Comparison of ENCODE assay signal across 6 cellular contexts in the genomic region with DNA sequence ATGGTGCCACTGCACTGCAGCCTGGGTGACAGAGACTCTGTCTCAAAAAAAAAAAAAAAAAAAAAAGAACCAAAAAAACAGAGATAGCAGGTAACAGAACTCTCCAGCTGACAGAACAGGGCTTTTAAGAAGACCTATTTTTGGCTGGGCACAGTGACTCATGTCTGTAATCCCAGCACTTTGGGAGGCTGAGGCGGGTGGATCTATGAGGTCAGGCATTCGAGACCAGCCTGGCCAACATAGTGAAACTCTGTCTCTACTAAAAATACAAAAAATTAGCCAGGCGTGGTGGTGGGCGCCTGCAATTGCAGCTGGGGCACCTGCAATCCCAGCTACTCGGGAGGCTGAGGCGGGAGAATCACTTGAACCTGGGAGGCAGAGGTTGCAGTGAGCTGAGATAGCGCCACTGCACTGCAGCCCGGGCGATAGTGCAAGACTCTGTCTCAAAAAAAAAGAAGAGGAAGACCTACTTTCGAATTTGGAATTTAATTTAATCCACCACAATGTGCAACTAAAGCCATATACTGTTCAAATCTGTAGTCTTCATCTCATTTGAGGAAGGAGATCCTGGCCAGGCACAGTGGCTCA. TPM values are rescaled to one million over a fixed set of nuclear protein-coding genes. Genes with fewer than 3 reads are reported as not detected.
DNase-seq lines count a peak whose midpoint lies in the region; ATAC-seq and TF ChIP-seq lines count a peak whose summit lies in the region.
"Not testable (repeated sequence)": the region's sequence is repeated elsewhere in the genome, so short reads cannot be mapped to it uniquely, and the experiment has no call there.

No MANE protein-coding gene starts in this region.

- H3K36me3 Mint-ChIP-seq in activated CD4-positive, alpha-beta T cell treated with anti-CD3 and anti-CD28 coated beads, Interleukin-2, amount 10 ng/mL, durations not matched to agents 24 days and 14 days (ENCODE audit: low read depth) = peaks cover 47% of the 10 kb centered on the region
- H3K36me3 Mint-ChIP-seq in central memory CD8-positive, alpha-beta T cell (ENCODE audit: insufficient read depth) = peaks cover 54% of the 10 kb centered on the region
- peaks cover 20 to 31% of the 10 kb centered on the region in 2 donors for H3K36me3 Mint-ChIP-seq in stimulated activated naive B cell treated with anti-CD40 and anti-IgM and Interleukin-4, amounts not matched to agents 10 μg/mL and 1 μg/mL and 100 μg/mL, for 72 hours

- H3K9me3 ChIP-seq in right atrium auricular region = not testable (repeated sequence)

- H3K27me3 ChIP-seq in right atrium auricular region = not testable (repeated sequence)

- peaks cover 40% of the 10 kb centered on the region for H3K4me1 Mint-ChIP-seq in activated CD4-positive, alpha-beta T cell treated with anti-CD3 and anti-CD28 coated beads, Interleukin-2, amount 10 ng/mL, durations not matched to agents 24 days and 14 days
- H3K4me1 Mint-ChIP-seq in central memory CD8-positive, alpha-beta T cell = peaks cover 71% of the 10 kb centered on the region
- H3K4me1 Mint-ChIP-seq in stimulated activated naive B cell treated with anti-CD40 and anti-IgM and Interleukin-4, amounts not matched to agents 10 μg/mL and 1 μg/mL and 100 μg/mL, for 72 hours = peaks cover 33 to 64% of the 10 kb centered on the region in 2 donors

- ATAC-seq in central memory CD8-positive, alpha-beta T cell (replicated peaks; ENCODE audit: extremely low read depth, poor library complexity, severe bottlenecking) = not testable (repeated sequence)
- ATAC-seq in stimulated activated naive B cell treated with anti-CD40 and anti-IgM and Interleukin-4, amounts not matched to agents 10 μg/mL and 1 μg/mL and 100 μg/mL, for 72 hours (replicated peaks) = peak; percentile 66 to 76

- peaks cover 0 to 43% of the 10 kb centered on the region in 2 donors for H3K4me1 ChIP-seq in right atrium auricular region

- not testable (repeated sequence) for H3K27me3 Mint-ChIP-seq in activated CD4-positive, alpha-beta T cell treated with anti-CD3 and anti-CD28 coated beads, Interleukin-2, amount 10 ng/mL, durations not matched to agents 24 days and 14 days; central memory CD8-positive, alpha-beta T cell; stimulated activated naive B cell treated with anti-CD40 and anti-IgM and Interleukin-4, amounts not matched to agents 10 μg/mL and 1 μg/mL and 100 μg/mL, for 72 hours

- not testable (repeated sequence) for H3K4me3 Mint-ChIP-seq in activated CD4-positive, alpha-beta T cell treated with anti-CD3 and anti-CD28 coated beads, Interleukin-2, amount 10 ng/mL, durations not matched to agents 24 days and 14 days; central memory CD8-positive, alpha-beta T cell
- H3K4me3 Mint-ChIP-seq in stimulated activated naive B cell treated with anti-CD40 and anti-IgM and Interleukin-4, amounts not matched to agents 10 μg/mL and 1 μg/mL and 100 μg/mL, for 72 hours = peak overlapping the region in 1 of 2 donors; percentile 47

- H3K27ac Mint-ChIP-seq in activated CD4-positive, alpha-beta T cell treated with anti-CD3 and anti-CD28 coated beads, Interleukin-2, amount 10 ng/mL, durations not matched to agents 24 days and 14 days = peak overlapping the region; percentile 41
- H3K27ac Mint-ChIP-seq in central memory CD8-positive, alpha-beta T cell (ENCODE audit: low read depth) = peak overlapping the region; percentile 71
- H3K27ac Mint-ChIP-seq in stimulated activated naive B cell treated with anti-CD40 and anti-IgM and Interleukin-4, amounts not matched to agents 10 μg/mL and 1 μg/mL and 100 μg/mL, for 72 hours = peak overlapping the region; percentile 87

- H3K4me3 ChIP-seq in right atrium auricular region = not testable (repeated sequence)

- intact Hi-C loops in activated CD4-positive, alpha-beta T cell treated with anti-CD3 and anti-CD28 coated beads, Interleukin-2, amount 10 ng/mL, durations not matched to agents 24 days and 14 days (cut with micrococcal nuclease) = not testable (repeated sequence)

- H3K36me3 ChIP-seq in right atrium auricular region = peaks cover 21% of the 10 kb centered on the region

- DNase-seq in EL (peak; percentile 35), LHCN-M2 (ENCODE audit: low read depth) (peak; percentile 67)
- not testable (repeated sequence) for DNase-seq in activated CD4-positive, alpha-beta T cell treated with anti-CD3 and anti-CD28 coated beads, Interleukin-2, amount 10 ng/mL, durations not matched to agents 24 days and 14 days; central memory CD8-positive, alpha-beta T cell (ENCODE audit: low spot score in 2 of 2); right atrium auricular region (ENCODE audit: low spot score); stimulated activated naive B cell treated with anti-CD40 and anti-IgM and Interleukin-4, amounts not matched to agents 10 μg/mL and 1 μg/mL and 100 μg/mL, for 72 hours

- H3K9me3 Mint-ChIP-seq in activated CD4-positive, alpha-beta T cell treated with anti-CD3 and anti-CD28 coated beads, Interleukin-2, amount 10 ng/mL, durations not matched to agents 24 days and 14 days; central memory CD8-positive, alpha-beta T cell; stimulated activated naive B cell treated with anti-CD40 and anti-IgM and Interleukin-4, amounts not matched to agents 10 μg/mL and 1 μg/mL and 100 μg/mL, for 72 hours: not testable (repeated sequence)

- TF ChIP-seq CTCF in right atrium auricular region (IDR thresholded peaks at IDR 0.05) = not testable (repeated sequence)

- peak overlapping the region; percentile 20 to 38 for H3K27ac ChIP-seq in right atrium auricular region

RNA-seq across cellular contexts. Expression of gene FASTKD5, which starts 7.5 kb away (rescaled TPM):
- total RNA-seq in LHCN-M2 (2014; rRNA removed) (22.9 and 24.7 TPM in 2 replicates), right atrium auricular region (10 to 100 TPM; 18.7 to 24.7 TPM)
- polyA plus RNA-seq in LHCN-M2 (2012) = 7.6 TPM
- total RNA-seq in activated CD4-positive, alpha-beta T cell treated with anti-CD3 and anti-CD28 coated beads, Interleukin-2, amount 10 ng/mL, durations not matched to agents 24 days and 14 days = 24.8 and 26.0 TPM in 2 replicates

RNA-seq across cellular contexts. Expression of gene UBOX5, which starts 7.5 kb away (rescaled TPM):
- 5.1 and 5.3 TPM in 2 replicates for total RNA-seq in LHCN-M2 (2014; rRNA removed)
- 4.1 TPM for polyA plus RNA-seq in LHCN-M2 (2012)
- 6.7 and 7.2 TPM in 2 replicates for total RNA-seq in activated CD4-positive, alpha-beta T cell treated with anti-CD3 and anti-CD28 coated beads, Interleukin-2, amount 10 ng/mL, durations not matched to agents 24 days and 14 days
- total RNA-seq in right atrium auricular region = 1 to 10 TPM; 4.1 to 5.0 TPM

RNA-seq across cellular contexts. Expression of gene LZTS3, which starts 21.2 kb away (rescaled TPM):
- total RNA-seq in LHCN-M2 (2014; rRNA removed) = 5.5 and 6.7 TPM in 2 replicates
- 3.9 TPM for polyA plus RNA-seq in LHCN-M2 (2012)
- total RNA-seq in activated CD4-positive, alpha-beta T cell treated with anti-CD3 and anti-CD28 coated beads, Interleukin-2, amount 10 ng/mL, durations not matched to agents 24 days and 14 days = 0.54 and 0.69 TPM in 2 replicates
- total RNA-seq in right atrium auricular region = 10 to 100 TPM; 18.9 to 25.9 TPM

RNA-seq across cellular contexts. Expression of gene DDRGK1, which starts 52.3 kb away (rescaled TPM):
- 51.3 and 52.6 TPM in 2 replicates for total RNA-seq in LHCN-M2 (2014; rRNA removed)
- 41.3 TPM for polyA plus RNA-seq in LHCN-M2 (2012)
- total RNA-seq in activated CD4-positive, alpha-beta T cell treated with anti-CD3 and anti-CD28 coated beads, Interleukin-2, amount 10 ng/mL, durations not matched to agents 24 days and 14 days = 59.0 and 70.0 TPM in 2 replicates
- 10 to 100 TPM; 43.8 to 48.0 TPM for total RNA-seq in right atrium auricular region

RNA-seq across cellular contexts. Expression of gene ITPA, which starts 57.1 kb away (rescaled TPM):
- total RNA-seq in LHCN-M2 (2014; rRNA removed) (66.0 and 71.0 TPM in 2 replicates), right atrium auricular region (10 to 100 TPM; 17.4 to 21.4 TPM)
- 89.9 TPM for polyA plus RNA-seq in LHCN-M2 (2012)
- total RNA-seq in activated CD4-positive, alpha-beta T cell treated with anti-CD3 and anti-CD28 coated beads, Interleukin-2, amount 10 ng/mL, durations not matched to agents 24 days and 14 days = 102 and 103 TPM in 2 replicates
